ENCODE assay signal across 13 cellular contexts in genomic region chr3:60598668-60599067, GRCh38.
"Had no signal": no experiment of that assay in that cellular context is flagged by ENCODE, and none has a peak within 500 bp of the region (broad histone marks: within the 10 kb centered on the region; RNA-seq: fewer than 3 reads in every experiment).

No MANE protein-coding gene starts in this region.

- H3K27me3 Mint-ChIP-seq: activated naive CD4-positive, alpha-beta T cell treated with anti-CD3 and anti-CD28 coated beads, Interleukin-2, amount 10 ng/mL, durations not matched to agents 7 days and 5 days had no signal

- DNase-seq: activated B cell treated with CpG ODN at 0.5 μM for 24 hours; activated CD4-positive, alpha-beta T cell treated with anti-CD3 and anti-CD28 coated beads, Interleukin-2, amount 10 ng/mL, durations not matched to agents 24 days and 14 days; activated CD8-positive, alpha-beta memory T cell treated with anti-CD3 and anti-CD28 coated beads for 24 hours; activated naive CD4-positive, alpha-beta T cell treated with anti-CD3 and anti-CD28 coated beads, Interleukin-2, amount 10 ng/mL, durations not matched to agents 7 days and 5 days; amygdala; naive B cell; retina; T-helper 2 cell; transverse colon had no signal

- H3K9me3 Mint-ChIP-seq: activated B cell treated with CpG ODN at 0.5 μM for 24 hours; activated naive CD4-positive, alpha-beta T cell treated with anti-CD3 and anti-CD28 coated beads, Interleukin-2, amount 10 ng/mL, durations not matched to agents 7 days and 5 days; activated T-helper 2 cell treated with anti-CD3 and anti-CD28 coated beads, Interferon-gamma antibody, Interleukin-2, Interleukin-4, amounts not matched to agents 10 μg/mL and 5 μg/mL and 100 μg/mL, durations not matched to agents 14 hours and 24 hours and 36 hours; naive B cell; stimulated activated effector memory CD8-positive, alpha-beta T cell treated with anti-CD3 and anti-CD28 coated beads, Interleukin-12 subunit alpha, Interleukin-12 subunit beta, amount 100 ng/mL, for 72 hours had no signal

- H3K36me3 ChIP-seq: transverse colon had no signal

- ATAC-seq: stimulated activated effector memory CD8-positive, alpha-beta T cell treated with anti-CD3 and anti-CD28 coated beads, Interleukin-12 subunit alpha, Interleukin-12 subunit beta, amount 100 ng/mL, for 72 hours had no signal

- H3K27ac Mint-ChIP-seq: activated B cell treated with CpG ODN at 0.5 μM for 24 hours; activated CD4-positive, alpha-beta T cell treated with anti-CD3 and anti-CD28 coated beads, Interleukin-2, amount 10 ng/mL, durations not matched to agents 24 days and 14 days; activated naive CD4-positive, alpha-beta T cell treated with anti-CD3 and anti-CD28 coated beads, Interleukin-2, amount 10 ng/mL, durations not matched to agents 7 days and 5 days; activated T-helper 2 cell treated with anti-CD3 and anti-CD28 coated beads, Interferon-gamma antibody, Interleukin-2, Interleukin-4, amounts not matched to agents 10 μg/mL and 5 μg/mL and 100 μg/mL, durations not matched to agents 14 hours and 24 hours and 36 hours; naive B cell; stimulated activated effector memory CD8-positive, alpha-beta T cell treated with anti-CD3 and anti-CD28 coated beads, Interleukin-12 subunit alpha, Interleukin-12 subunit beta, amount 100 ng/mL, for 72 hours had no signal

- FAIRE-seq: TTC549 had no signal

- H3K4me1 Mint-ChIP-seq: activated B cell treated with CpG ODN at 0.5 μM for 24 hours had no signal

- H3K27ac ChIP-seq: transverse colon had no signal

- H3K4me3 ChIP-seq: lung, transverse colon had no signal

- H3K27me3 ChIP-seq: transverse colon had no signal

- H3K9me3 ChIP-seq: transverse colon had no signal

- H3K4me3 Mint-ChIP-seq: activated B cell treated with CpG ODN at 0.5 μM for 24 hours; activated CD4-positive, alpha-beta T cell treated with anti-CD3 and anti-CD28 coated beads, Interleukin-2, amount 10 ng/mL, durations not matched to agents 24 days and 14 days; activated naive CD4-positive, alpha-beta T cell treated with anti-CD3 and anti-CD28 coated beads, Interleukin-2, amount 10 ng/mL, durations not matched to agents 7 days and 5 days; naive B cell; stimulated activated effector memory CD8-positive, alpha-beta T cell treated with anti-CD3 and anti-CD28 coated beads, Interleukin-12 subunit alpha, Interleukin-12 subunit beta, amount 100 ng/mL, for 72 hours had no signal

- H3K36me3 Mint-ChIP-seq: activated naive CD4-positive, alpha-beta T cell treated with anti-CD3 and anti-CD28 coated beads, Interleukin-2, amount 10 ng/mL, durations not matched to agents 7 days and 5 days; naive B cell; stimulated activated effector memory CD8-positive, alpha-beta T cell treated with anti-CD3 and anti-CD28 coated beads, Interleukin-12 subunit alpha, Interleukin-12 subunit beta, amount 100 ng/mL, for 72 hours had no signal
